Comparison of ENCODE assay signal across 30 cellular contexts in genomic region chr11:47136921-47137320, GRCh38.
"Had no signal": no experiment of that assay in that cellular context is flagged by ENCODE, and none has a peak within 500 bp of the region (broad histone marks: within the 10 kb centered on the region; RNA-seq: fewer than 3 reads in every experiment).

No MANE protein-coding gene starts in this region.

- H3K27me3 Mint-ChIP-seq: activated CD4-positive, alpha-beta memory T cell treated with anti-CD3 and anti-CD28 coated beads for 36 hours; activated CD4-positive, alpha-beta T cell treated with anti-CD3 and anti-CD28 coated beads for 36 hours; activated CD4-positive, alpha-beta T cell treated with anti-CD3 and anti-CD28 coated beads, Interleukin-2, amount 10 ng/mL, durations not matched to agents 24 days and 14 days; activated CD8-positive, alpha-beta memory T cell treated with anti-CD3 and anti-CD28 coated beads, Interleukin-2, amount 10 ng/mL, durations not matched to agents 7 days and 5 days; activated naive CD8-positive, alpha-beta T cell treated with anti-CD3 and anti-CD28 coated beads for 36 hours; activated naive CD8-positive, alpha-beta T cell treated with anti-CD3 and anti-CD28 coated beads, Interleukin-2, amount 50 U/mL, for 24 hours; dendritic cell treated with granulocyte-macrophage colony-stimulating factor and Interleukin-4, amounts not matched to agents 40 ng/mL and 50 ng/mL, for 4 days had no signal

- ATAC-seq: activated CD4-positive, alpha-beta T cell treated with anti-CD3 and anti-CD28 coated beads for 36 hours; activated CD8-positive, alpha-beta memory T cell treated with anti-CD3 and anti-CD28 coated beads, Interleukin-2, amount 10 ng/mL, durations not matched to agents 7 days and 5 days; activated CD8-positive, alpha-beta T cell treated with anti-CD3 and anti-CD28 coated beads, Interleukin-2, amount 10 ng/mL, durations not matched to agents 7 days and 5 days; activated naive CD8-positive, alpha-beta T cell treated with anti-CD3 and anti-CD28 coated beads, Interleukin-2, amount 50 U/mL, for 24 hours; activated T-cell treated with anti-CD3 and anti-CD28 coated beads, Interleukin-2, amount 50 U/mL, for 72 hours; body of pancreas; gastroesophageal sphincter; heart right ventricle had no signal

- H3K27me3 ChIP-seq: adrenal gland, body of pancreas, dorsolateral prefrontal cortex, esophagus muscularis mucosa, gastroesophageal sphincter, heart right ventricle had no signal

- H3K36me3 ChIP-seq: adrenal gland had no signal

- H3K9me3 Mint-ChIP-seq: activated CD4-positive, alpha-beta memory T cell treated with anti-CD3 and anti-CD28 coated beads for 36 hours; activated CD4-positive, alpha-beta T cell treated with anti-CD3 and anti-CD28 coated beads, Interleukin-2, amount 10 ng/mL, durations not matched to agents 24 days and 14 days; activated naive CD8-positive, alpha-beta T cell treated with anti-CD3 and anti-CD28 coated beads for 36 hours; activated naive CD8-positive, alpha-beta T cell treated with anti-CD3 and anti-CD28 coated beads, Interleukin-2, amount 50 U/mL, for 24 hours; activated T-cell treated with anti-CD3 and anti-CD28 coated beads, Interleukin-2, amount 50 U/mL, for 72 hours; dendritic cell treated with granulocyte-macrophage colony-stimulating factor and Interleukin-4, amounts not matched to agents 40 ng/mL and 50 ng/mL, for 4 days had no signal

- H3K27ac ChIP-seq: adrenal gland, body of pancreas, coronary artery, esophagus muscularis mucosa, gastroesophageal sphincter, heart right ventricle had no signal

- DNase-seq: activated CD4-positive, alpha-beta memory T cell treated with anti-CD3 and anti-CD28 coated beads for 36 hours; activated CD4-positive, alpha-beta T cell treated with anti-CD3 and anti-CD28 coated beads for 36 hours; activated CD4-positive, alpha-beta T cell treated with anti-CD3 and anti-CD28 coated beads, Interleukin-2, amount 10 ng/mL, durations not matched to agents 24 days and 14 days; activated CD4-positive, CD25-positive, alpha-beta regulatory T cell; activated CD4-positive, CD25-positive, alpha-beta regulatory T cell treated with anti-CD3 and anti-CD28 coated beads, Interleukin-2, amount 50 U/mL, for 72 hours; activated CD8-positive, alpha-beta memory T cell treated with anti-CD3 and anti-CD28 coated beads, Interleukin-2, amount 10 ng/mL, durations not matched to agents 7 days and 5 days; activated CD8-positive, alpha-beta memory T cell treated with anti-CD3 and anti-CD28 coated beads, Interleukin-2, amount 50 U/mL, for 4 hours; activated CD8-positive, alpha-beta T cell treated with anti-CD3 and anti-CD28 coated beads, Interleukin-2, amount 10 ng/mL, durations not matched to agents 7 days and 5 days; activated effector memory CD4-positive, alpha-beta T cell treated with Interleukin-2 at 50 U/mL for 16 hours; activated gamma-delta T cell treated with Interleukin-2 at 50 U/mL for 16 hours; activated naive CD4-positive, alpha-beta T cell treated with anti-CD3 and anti-CD28 coated beads, Interleukin-2, amount 50 U/mL, for 16 hours; activated naive CD4-positive, alpha-beta T cell treated with Interleukin-2 at 50 U/mL for 16 hours; activated naive CD8-positive, alpha-beta T cell treated with anti-CD3 and anti-CD28 coated beads for 36 hours; activated naive CD8-positive, alpha-beta T cell treated with anti-CD3 and anti-CD28 coated beads, Interleukin-2, amount 50 U/mL, for 24 hours; activated T-cell treated with anti-CD3 and anti-CD28 coated beads, Interleukin-2, amount 50 U/mL, for 1 hour; activated T-cell treated with anti-CD3 and anti-CD28 coated beads, Interleukin-2, amount 50 U/mL, for 72 hours; adrenal gland; amygdala; aorta; body of pancreas; dorsolateral prefrontal cortex; effector memory CD4-positive, alpha-beta T cell; erythroblast; foreskin melanocyte; heart right ventricle; T-helper 2 cell had no signal

- H3K4me1 ChIP-seq: adrenal gland, esophagus muscularis mucosa, gastroesophageal sphincter had no signal

- H3K27ac Mint-ChIP-seq: activated CD4-positive, alpha-beta memory T cell treated with anti-CD3 and anti-CD28 coated beads for 36 hours; activated CD4-positive, alpha-beta T cell treated with anti-CD3 and anti-CD28 coated beads for 36 hours; activated CD4-positive, alpha-beta T cell treated with anti-CD3 and anti-CD28 coated beads, Interleukin-2, amount 10 ng/mL, durations not matched to agents 24 days and 14 days; activated CD8-positive, alpha-beta memory T cell treated with anti-CD3 and anti-CD28 coated beads, Interleukin-2, amount 10 ng/mL, durations not matched to agents 7 days and 5 days; activated CD8-positive, alpha-beta T cell treated with anti-CD3 and anti-CD28 coated beads, Interleukin-2, amount 10 ng/mL, durations not matched to agents 7 days and 5 days; activated naive CD8-positive, alpha-beta T cell treated with anti-CD3 and anti-CD28 coated beads for 36 hours; activated naive CD8-positive, alpha-beta T cell treated with anti-CD3 and anti-CD28 coated beads, Interleukin-2, amount 50 U/mL, for 24 hours; activated T-cell treated with anti-CD3 and anti-CD28 coated beads, Interleukin-2, amount 50 U/mL, for 72 hours; dendritic cell treated with granulocyte-macrophage colony-stimulating factor and Interleukin-4, amounts not matched to agents 40 ng/mL and 50 ng/mL, for 4 days had no signal

- H3K4me3 Mint-ChIP-seq: activated CD4-positive, alpha-beta memory T cell treated with anti-CD3 and anti-CD28 coated beads for 36 hours; activated CD4-positive, alpha-beta T cell treated with anti-CD3 and anti-CD28 coated beads for 36 hours; activated CD4-positive, alpha-beta T cell treated with anti-CD3 and anti-CD28 coated beads, Interleukin-2, amount 10 ng/mL, durations not matched to agents 24 days and 14 days; activated CD8-positive, alpha-beta memory T cell treated with anti-CD3 and anti-CD28 coated beads, Interleukin-2, amount 10 ng/mL, durations not matched to agents 7 days and 5 days; activated CD8-positive, alpha-beta T cell treated with anti-CD3 and anti-CD28 coated beads, Interleukin-2, amount 10 ng/mL, durations not matched to agents 7 days and 5 days; activated naive CD8-positive, alpha-beta T cell treated with anti-CD3 and anti-CD28 coated beads for 36 hours; activated naive CD8-positive, alpha-beta T cell treated with anti-CD3 and anti-CD28 coated beads, Interleukin-2, amount 50 U/mL, for 24 hours; activated T-cell treated with anti-CD3 and anti-CD28 coated beads, Interleukin-2, amount 50 U/mL, for 72 hours; dendritic cell treated with granulocyte-macrophage colony-stimulating factor and Interleukin-4, amounts not matched to agents 40 ng/mL and 50 ng/mL, for 4 days had no signal

- H3K4me3 ChIP-seq: adrenal gland, body of pancreas, coronary artery, dorsolateral prefrontal cortex, esophagus muscularis mucosa, gastroesophageal sphincter, heart right ventricle had no signal

- H3K4me1 Mint-ChIP-seq: activated CD4-positive, alpha-beta T cell treated with anti-CD3 and anti-CD28 coated beads for 36 hours; activated naive CD8-positive, alpha-beta T cell treated with anti-CD3 and anti-CD28 coated beads for 36 hours; activated naive CD8-positive, alpha-beta T cell treated with anti-CD3 and anti-CD28 coated beads, Interleukin-2, amount 50 U/mL, for 24 hours had no signal

- H3K9me3 ChIP-seq: adrenal gland, body of pancreas, esophagus muscularis mucosa, gastroesophageal sphincter, heart right ventricle had no signal
